2 cellular contexts compared by ENCODE assay signal in genomic region chr3:196047391-196048030, GRCh38.
A peak's percentile ranks its signal among the peaks of the same experiment; 100 is the strongest.
TF ChIP-seq lines count a peak whose summit lies in the region.

No MANE protein-coding gene starts in this region.

TF ChIP-seq in HCT116, 20 proteins besides CTCF, POLR2A, EP300 and RAD21:
- TF ChIP-seq EGR1 (IDR thresholded peaks at IDR 0.05; ENCODE audit: low read depth), result no peak
- TF ChIP-seq YY1 (IDR thresholded peaks at IDR 0.05; ENCODE audit: extremely low read depth, insufficient replicate concordance, low read depth, low read length), result no peak
- TF ChIP-seq SRF (IDR thresholded peaks at IDR 0.05; ENCODE audit: low read depth), result no peak
- TF ChIP-seq ATF3 (IDR thresholded peaks at IDR 0.05), result no peak
- TF ChIP-seq TCF7L2 (IDR thresholded peaks at IDR 0.05; ENCODE audit: borderline replicate concordance, extremely low read depth, insufficient read depth, insufficient read length), result no peak
- TF ChIP-seq SIN3A (IDR thresholded peaks at IDR 0.05; ENCODE audit: low read depth), result no peak
- no peak for TF ChIP-seq ZBTB33 (IDR thresholded peaks at IDR 0.05; ENCODE audit: extremely low read depth, insufficient replicate concordance, low read length)
- no peak for TF ChIP-seq CEBPB (IDR thresholded peaks at IDR 0.05; ENCODE audit: low read depth)
- TF ChIP-seq FOSL1 (IDR thresholded peaks at IDR 0.05; ENCODE audit: low read depth), result no peak
- no peak for TF ChIP-seq EZH2 (IDR thresholded peaks at IDR 0.05)
- TF ChIP-seq JUND (IDR thresholded peaks at IDR 0.05), result no peak
- no peak for TF ChIP-seq REST (IDR thresholded peaks at IDR 0.05; ENCODE audit: low read depth)
- no peak for TF ChIP-seq ELF1 (IDR thresholded peaks at IDR 0.05; ENCODE audit: borderline replicate concordance, low read depth)
- TF ChIP-seq ZNF274 (IDR thresholded peaks at IDR 0.05; ENCODE audit: low read depth, low read length), result no peak
- TF ChIP-seq POLR2AphosphoS5 (IDR thresholded peaks at IDR 0.05; ENCODE audit: low read depth, low read length), result no peak
- TF ChIP-seq ZFX (IDR thresholded peaks at IDR 0.05), result no peak
- TF ChIP-seq MAX (IDR thresholded peaks at IDR 0.05), result no peak

TF ChIP-seq in K562, 482 proteins besides CTCF, POLR2A, EP300 and RAD21 (continues in another document):
- TF ChIP-seq ELK1 (CRISPR knock-in tag; IDR thresholded peaks at IDR 0.05), result no peak
- TF ChIP-seq PCBP1 (IDR thresholded peaks at IDR 0.05; ENCODE audit: low read depth, low read length, poor library complexity, severe bottlenecking), result no peak
- no peak for TF ChIP-seq E4F1 (CRISPR knock-in tag; IDR thresholded peaks at IDR 0.05; ENCODE audit: borderline replicate concordance)
- peak; percentile 13; the same call in 1 of the 2 replicates for TF ChIP-seq TEAD4 (IDR thresholded peaks at IDR 0.05; ENCODE audit: low read length)
- TF ChIP-seq TEAD4 (CRISPR knock-in tag; IDR thresholded peaks at IDR 0.05; ENCODE audit: borderline replicate concordance), result no peak
- no peak for TF ChIP-seq TAF7 (tag; IDR thresholded peaks at IDR 0.05)
- TF ChIP-seq DPF2 (IDR thresholded peaks at IDR 0.05), result no peak
- TF ChIP-seq SOX6 (IDR thresholded peaks at IDR 0.05), result peak; percentile 39; the same call in 1 of the 2 replicates
- TF ChIP-seq ZNF384 (IDR thresholded peaks at IDR 0.05; ENCODE audit: low read depth, low read length), result peak; percentile 32; the same call in 1 of the 2 replicates
- TF ChIP-seq IRF9 (tag; IDR thresholded peaks at IDR 0.05), result no peak
- TF ChIP-seq SIN3A (IDR thresholded peaks at IDR 0.05; ENCODE audit: borderline replicate concordance in 2 of 2, control insufficient read depth in 1 of 2, low read depth in 2 of 2, low read length in 2 of 2), result peak in 1 of 2 experiments; percentile 91; a peak in 2 of 4 replicates
- no peak for TF ChIP-seq RBM34 (IDR thresholded peaks at IDR 0.05; ENCODE audit: borderline replicate concordance, insufficient read depth, low read length)
- TF ChIP-seq E2F1 (CRISPR knock-in tag; IDR thresholded peaks at IDR 0.05), result no peak
- TF ChIP-seq HEY1 (CRISPR knock-in tag; IDR thresholded peaks at IDR 0.05; ENCODE audit: borderline replicate concordance), result no peak
- TF ChIP-seq STAT5B (CRISPR knock-in tag; IDR thresholded peaks at IDR 0.05), result no peak
- TF ChIP-seq ZNF133 (CRISPR knock-in tag; IDR thresholded peaks at IDR 0.05), result no peak
- peak; percentile 77 for TF ChIP-seq SUPT5H (IDR thresholded peaks at IDR 0.05)
- TF ChIP-seq ZNF280A (IDR thresholded peaks at IDR 0.05; ENCODE audit: low read depth, partially characterized antibody), result no peak
- no peak for TF ChIP-seq BHLHE40 (IDR thresholded peaks at IDR 0.05; ENCODE audit: low read length)
- no peak for TF ChIP-seq ATF1 (CRISPR knock-in tag; IDR thresholded peaks at IDR 0.05)
- TF ChIP-seq ATF1 (tag; IDR thresholded peaks at IDR 0.05), result 0 out of 2 replicates have a peak, but pooled peaks have one; percentile 8
- peak; percentile 22 for TF ChIP-seq RBM22 (IDR thresholded peaks at IDR 0.05; ENCODE audit: low read depth, low read length, poor library complexity, severe bottlenecking)
- peak; percentile 82 for TF ChIP-seq POLR2B (IDR thresholded peaks at IDR 0.05; ENCODE audit: low read depth, partially characterized antibody)
- TF ChIP-seq REST (CRISPR knock-in tag; IDR thresholded peaks at IDR 0.05; ENCODE audit: low read depth), result no peak
- TF ChIP-seq JUND (IDR thresholded peaks at IDR 0.05; ENCODE audit: borderline replicate concordance, low read depth, low read length), result no peak
- no peak for TF ChIP-seq JUND (tag; IDR thresholded peaks at IDR 0.05; ENCODE audit: borderline replicate concordance, low read depth, low read length)
- TF ChIP-seq CHD7 (IDR thresholded peaks at IDR 0.05; ENCODE audit: low read depth, low read length), result no peak
